In the genomic region with DNA sequence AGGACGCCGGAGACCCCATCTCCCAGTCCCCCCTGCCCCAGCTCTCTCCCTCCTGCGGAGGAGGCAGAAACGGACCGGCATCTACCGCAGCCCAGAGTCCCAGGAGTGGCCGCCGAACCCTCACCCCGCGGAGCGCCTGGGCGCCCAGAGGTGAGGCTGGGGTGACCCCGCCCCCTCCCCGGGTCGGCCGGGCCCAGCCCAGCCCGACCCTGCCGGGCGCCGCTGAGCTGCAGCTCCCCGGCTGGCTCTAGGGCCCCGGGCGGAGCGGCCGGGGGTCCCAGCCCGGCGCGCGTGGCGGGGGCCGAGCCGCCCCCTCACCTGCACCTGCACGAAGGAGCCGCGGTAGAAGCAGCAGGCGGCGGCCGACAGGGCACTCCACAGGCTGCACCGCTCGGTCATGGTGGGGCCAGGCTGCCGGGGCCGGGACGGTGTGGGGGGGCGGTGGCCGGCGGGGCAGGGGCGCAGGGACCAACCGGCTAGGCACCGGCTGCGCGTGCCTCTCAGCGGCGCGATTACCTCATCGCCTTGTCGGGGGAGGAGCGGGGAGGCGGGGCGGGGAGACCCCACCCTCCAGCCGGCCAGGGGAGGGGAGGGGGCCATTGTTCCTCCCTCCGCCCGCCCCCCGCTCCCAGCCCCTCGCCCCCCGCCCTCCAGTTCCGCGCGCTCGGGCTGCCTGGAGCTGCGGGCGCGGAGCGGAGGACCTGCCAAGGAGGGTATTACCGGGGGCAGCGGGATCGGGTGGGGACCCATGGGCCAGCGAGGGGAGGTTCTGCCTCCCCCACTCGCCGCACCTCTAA, we compare ENCODE assay signal across 12 cellular contexts. TPM values are rescaled to one million over a fixed set of nuclear protein-coding genes. Genes with fewer than 3 reads are reported as not detected.
DNase-seq lines count a peak whose midpoint lies in the region; ATAC-seq, FAIRE-seq and TF ChIP-seq lines count a peak whose summit lies in the region.
"Had no signal": no experiment of that assay in that cellular context is flagged by ENCODE, and none has a peak within 500 bp of the region (broad histone marks: within the 10 kb centered on the region; RNA-seq: fewer than 3 reads in every experiment).

No MANE protein-coding gene starts in this region.

- 4% methylated on average over 10 of the region's 79 CpGs; no CpG with 5 or more reads in 1 of the 2 experiments for WGBS in H1 (ENCODE audit: extremely low coverage in 1 of 2, insufficient coverage in 1 of 2, insufficient read length in 1 of 2, insufficient replicate concordance in 2 of 2, low coverage in 1 of 2, low lambda C conversion rate in 2 of 2, missing lambda C conversion rate in 1 of 2), 2 experiments
- 0 to 1% methylated on average over 34 to 42 of the region's 79 CpGs for WGBS in mesodermal cell (ENCODE audit: insufficient coverage in 2 of 2), 2 experiments

- H3K14ac ChIP-seq in H1 (ENCODE audit: insufficient read length): no peak overlapping the region

- no peak for TF ChIP-seq POLR2A in H1 (IDR thresholded peaks at IDR 0.05; ENCODE audit: control extremely low read depth in 1 of 2, low read depth in 2 of 2, low read length in 2 of 2)

- no peak overlapping the region; the same call in 1 of the 2 replicates for H3K27ac ChIP-seq in H1 (ENCODE audit: low read depth, low read length)
- H3K27ac ChIP-seq in mesodermal cell (ENCODE audit: low read depth, low read length, severe bottlenecking): no peak overlapping the region
- no peak overlapping the region for H3K27ac ChIP-seq in PC-3 (ENCODE audit: low read length)

- H3K4me1 ChIP-seq in H1 (replicated peaks in 1 of 4; ENCODE audit: control insufficient read depth in 3 of 4, insufficient read depth in 4 of 4, low read length in 3 of 4) (peaks cover 0 to 4% (median 1%) of the 10 kb centered on the region in 4 experiments; a peak in 4 of 7 replicates), mesodermal cell (ENCODE audit: control insufficient read depth, insufficient read depth, low read length, poor library complexity, severe bottlenecking) (peaks cover 5% of the 10 kb centered on the region), PC-3 (ENCODE audit: insufficient read depth, low read length) (no peaks in the 10 kb centered on the region)

- H2BK20ac ChIP-seq in H1 (ENCODE audit: low read length): no peak overlapping the region

- H3K4me3 ChIP-seq in H1 (ENCODE audit: extremely low read depth in 1 of 4, insufficient read depth in 2 of 4, low read depth in 3 of 4, low read length in 4 of 4) (peak overlapping the region; percentile 59 to 96 (median 76)), mesodermal cell (ENCODE audit: extremely low read depth, insufficient read depth, low read length, poor library complexity, severe bottlenecking) (peak overlapping the region; percentile 42), PC-3 (ENCODE audit: low read length) (no peak overlapping the region)

- H3K56ac ChIP-seq in H1 (replicated peaks; ENCODE audit: insufficient read length, low read depth, low read length): no peak overlapping the region

- no peaks in the 10 kb centered on the region for H3K79me1 ChIP-seq in H1 (ENCODE audit: low read depth, low read length)

- TF ChIP-seq RAD21 in H1 (IDR thresholded peaks at IDR 0.05 in 1 of 2, conservative IDR thresholded peaks at IDR 0.05 in 1 of 2; ENCODE audit: low read depth in 2 of 2, low read length in 2 of 2): no peak

- no peak overlapping the region for H3K23ac ChIP-seq in H1 (ENCODE audit: insufficient read length)

- peak; percentile 78 for DNase-seq in D341Med (ENCODE audit: low spot score)
- DNase-seq in NCI-H1930 (lab: John Stamatoyannopoulos, UW): peak; percentile 69 to 78
- peak; percentile 38 to 79 for DNase-seq in H1 (ENCODE audit: low read depth in 1 of 2, low spot score in 2 of 2)
- no peak for DNase-seq in superior temporal gyrus (ENCODE audit: extremely low spot score)
- DNase-seq in PC-3: no peak
- DNase-seq: CD4-positive, CD25-positive, alpha-beta regulatory T cell; esophagus squamous epithelium; KG1; T1000 had no signal

- no peaks in the 10 kb centered on the region for H3K36me3 ChIP-seq in H1 (ENCODE audit: control insufficient read depth in 2 of 4, insufficient read depth in 4 of 4, low read length in 3 of 4)
- H3K36me3 ChIP-seq in mesodermal cell (ENCODE audit: control insufficient read depth, insufficient read depth, low read length): peaks cover 16% of the 10 kb centered on the region
- no peaks in the 10 kb centered on the region for H3K36me3 ChIP-seq in PC-3 (ENCODE audit: low read depth, low read length)

- H3K79me2 ChIP-seq in H1 (ENCODE audit: control insufficient read depth in 1 of 2, insufficient read depth in 2 of 2, low read length in 2 of 2): no peaks in the 10 kb centered on the region
- no peaks in the 10 kb centered on the region for H3K79me2 ChIP-seq in PC-3 (ENCODE audit: low read length)

- H2AFZ ChIP-seq in H1 (ENCODE audit: low read length) (peak overlapping the region; percentile 51; the same call in 1 of the 2 replicates), PC-3 (ENCODE audit: low read length) (no peak overlapping the region)

- POLR2A ChIA-PET in H1 (lab: Charles Lee; ENCODE audit: partially characterized antibody): interaction anchor here (0.6 to 2.4 kb wide), 11 partner anchors 9 to 120 kb away, joined by 3 to 12 read pairs (median 3); no protein-coding TSS in a partner anchor
- POLR2A ChIA-PET in PC-3 (lab: Charles Lee; ENCODE audit: unreplicated experiment): no interaction called here

- no peak overlapping the region; the same call in 1 of the 2 replicates for H4K8ac ChIP-seq in H1 (ENCODE audit: extremely low read depth, insufficient read depth, low read length)

- H2BK15ac ChIP-seq in H1 (ENCODE audit: low read length): no peak overlapping the region

- H3K4me2 ChIP-seq in H1 (ENCODE audit: insufficient read depth in 1 of 2, low read depth in 2 of 2, low read length in 2 of 2) (peak overlapping the region; percentile 80 to 98), PC-3 (ENCODE audit: low read length) (no peak overlapping the region)

- CTCF ChIA-PET in H1 (lab: Charles Lee; ENCODE audit: partially characterized antibody): interaction anchor here (0.8 to 3.5 kb wide), 8 partner anchors 8 to 30 kb away, joined by 3 to 18 read pairs (median 4); a partner anchor contains a TSS
- CTCF ChIA-PET in PC-3 (lab: Charles Lee): no interaction called here

- H3F3A ChIP-seq in PC-3 (ENCODE audit: low read length, unreplicated experiment): no peaks in the 10 kb centered on the region

- H2BK5ac ChIP-seq in H1 (ENCODE audit: low read depth, low read length): no peak overlapping the region

- no peak overlapping the region for H4K91ac ChIP-seq in H1 (replicated peaks; ENCODE audit: insufficient read length, low read length)

- TF ChIP-seq CTCF in H1 (IDR thresholded peaks at IDR 0.05; ENCODE audit: control extremely low read depth in 1 of 3, insufficient read depth in 1 of 3, low read depth in 1 of 3, low read length in 3 of 3) (no peak), PC-3 (conservative IDR thresholded peaks at IDR 0.05; ENCODE audit: low read depth, low read length) (no peak)

- H2AK5ac ChIP-seq in H1 (ENCODE audit: low read depth, low read length): no peak overlapping the region

- H3K23me2 ChIP-seq in H1 (ENCODE audit: low read depth, low read length): peaks cover 13% of the 10 kb centered on the region; the same call in 1 of the 2 replicates

- H3K4ac ChIP-seq in H1 (replicated peaks; ENCODE audit: insufficient read length, low read depth, low read length): no peak overlapping the region

- intact Hi-C loops in PC-3 (cut with micrococcal nuclease): no loop called here

- H2BK120ac ChIP-seq in H1 (replicated peaks; ENCODE audit: low read depth, low read length): no peak overlapping the region

- no peak overlapping the region for H4K5ac ChIP-seq in H1 (ENCODE audit: insufficient read length, low read depth, low read length)

- ATAC-seq in HG02642 (IDR thresholded peaks at IDR 0.05; ENCODE audit: poor library complexity, unreplicated experiment) (no peak), PC-3 (no peak), GM19324 (IDR thresholded peaks at IDR 0.05; ENCODE audit: low FRiP score, unreplicated experiment) (no peak)

- H3K9me3 ChIP-seq in H1 (ENCODE audit: insufficient read depth in 2 of 2, low read depth in 1 of 2, low read length in 1 of 2) (no peaks in the 10 kb centered on the region), mesodermal cell (ENCODE audit: control insufficient read depth, low read length) (no peaks in the 10 kb centered on the region), PC-3 (ENCODE audit: low read length) (no peaks in the 10 kb centered on the region)
- H3K9me3 ChIP-seq: esophagus squamous epithelium had no signal

- no TSS peak for BruUV-seq in PC-3 (replicated peaks; lab: Mats Ljungman, UMichigan)

- H3K27me3 ChIP-seq in H1 (replicated peaks in 1 of 4; ENCODE audit: control insufficient read depth in 3 of 4, extremely low read depth in 1 of 4, insufficient read depth in 3 of 4, low read length in 3 of 4): peaks cover 0 to 16% (median 8%) of the 10 kb centered on the region in 4 experiments; a peak in 6 of 7 replicates
- H3K27me3 ChIP-seq in PC-3 (ENCODE audit: low read length): peaks cover 20% of the 10 kb centered on the region

- TF ChIP-seq EP300 in H1 (IDR thresholded peaks at IDR 0.05; ENCODE audit: borderline replicate concordance in 1 of 2, low read depth in 2 of 2, low read length in 2 of 2): no peak

- H3K9me2 ChIP-seq in PC-3 (replicated peaks; ENCODE audit: low read length): no peaks in the 10 kb centered on the region

- H3K9ac ChIP-seq in H1 (replicated peaks in 1 of 4; ENCODE audit: extremely low read depth in 1 of 4, low read depth in 3 of 4, low read length in 3 of 4): peak overlapping the region in 3 of 4 experiments; percentile 38 to 69 (median 59); a peak in 4 of 7 replicates
- H3K9ac ChIP-seq in PC-3 (ENCODE audit: low read length): no peak overlapping the region

- no peak overlapping the region for H2BK12ac ChIP-seq in H1 (ENCODE audit: low read depth, low read length)

- no peak for FAIRE-seq in H1 (lab: Jason Lieb, UNC)

- peaks cover 5 to 21% of the 10 kb centered on the region in 2 experiments for H4K20me1 ChIP-seq in H1 (replicated peaks in 1 of 2; ENCODE audit: control insufficient read depth in 1 of 2, insufficient read depth in 2 of 2, low read length in 2 of 2)
- H4K20me1 ChIP-seq in PC-3 (ENCODE audit: low read length): no peaks in the 10 kb centered on the region

- no peak overlapping the region for H3K18ac ChIP-seq in H1 (ENCODE audit: extremely low read depth, low read length)

RNA-seq across cellular contexts. Expression of a gene that starts 19.9 kb away (rescaled TPM):
- total RNA-seq in H1 (2021; fragmentation: NEBNext Ultra II Directional; extraction: Animal tissue kit (Norgen Biotek cat#: 25700)): 18.4 and 18.7 TPM in 2 replicates
- polyA plus RNA-seq in H1 (2011; rRNA removed): 24.9 and 34.2 TPM in 2 replicates
- 18.8 TPM for polyA plus RNA-seq in H1 (2011; cell fraction: cytosol; rRNA removed)
- 24.8 TPM for polyA plus RNA-seq in H1 (2011; cell fraction: nucleus; rRNA removed)
- 10.1 to 23.2 TPM (median 21.4 TPM) in 4 replicates for polyA plus RNA-seq in H1 (2012, experiment 1 of 2)
- polyA plus RNA-seq in H1 (2012, experiment 2 of 2): 18.1 TPM
- polyA plus RNA-seq in H1 (2013, experiment 1 of 2): 18.7 TPM
- polyA plus RNA-seq in H1 (2013, experiment 2 of 2): 21.8 TPM
- polyA minus RNA-seq in H1 (2011; rRNA and poly(A)+ RNA removed): 4.3 and 4.4 TPM in 2 replicates
- polyA minus RNA-seq in H1 (2011; cell fraction: cytosol; rRNA and poly(A)+ RNA removed): 11.2 TPM
- polyA minus RNA-seq in H1 (2011; cell fraction: nucleus; rRNA and poly(A)+ RNA removed): 9.3 TPM
- 20.5 TPM for polyA plus RNA-seq in mesodermal cell (2013, experiment 1 of 2)
- 17.4 TPM for polyA plus RNA-seq in mesodermal cell (2013, experiment 2 of 2)
- 12.2 and 14.1 TPM in 2 replicates for total RNA-seq in PC-3 (2014; rRNA removed)

RNA-seq across cellular contexts. Expression of a gene that starts 23.5 kb away (rescaled TPM):
- 6.4 and 7.3 TPM in 2 replicates for total RNA-seq in H1 (2021; fragmentation: NEBNext Ultra II Directional; extraction: Animal tissue kit (Norgen Biotek cat#: 25700))
- polyA plus RNA-seq in H1 (2011; rRNA removed): 8.1 and 12.3 TPM in 2 replicates
- polyA plus RNA-seq in H1 (2011; cell fraction: cytosol; rRNA removed): 4.1 TPM
- 7.2 TPM for polyA plus RNA-seq in H1 (2011; cell fraction: nucleus; rRNA removed)
- 3.5 to 7.1 TPM (median 5.6 TPM) in 4 replicates for polyA plus RNA-seq in H1 (2012, experiment 1 of 2)
- polyA plus RNA-seq in H1 (2012, experiment 2 of 2): 5.4 TPM
- polyA plus RNA-seq in H1 (2013, experiment 1 of 2): 2.8 TPM
- 2.7 TPM for polyA plus RNA-seq in H1 (2013, experiment 2 of 2)
- 4.2 and 4.4 TPM in 2 replicates for polyA minus RNA-seq in H1 (2011; rRNA and poly(A)+ RNA removed)
- polyA minus RNA-seq in H1 (2011; cell fraction: cytosol; rRNA and poly(A)+ RNA removed): 3.4 TPM
- polyA minus RNA-seq in H1 (2011; cell fraction: nucleus; rRNA and poly(A)+ RNA removed): 9.1 TPM
- polyA plus RNA-seq in mesodermal cell (2013, experiment 1 of 2): 24.8 TPM
- 17.4 TPM for polyA plus RNA-seq in mesodermal cell (2013, experiment 2 of 2)
- 0.26 and 1.0 TPM in 2 replicates for total RNA-seq in PC-3 (2014; rRNA removed)

RNA-seq across cellular contexts. Expression of a gene that starts 30.9 kb away (rescaled TPM):
- 86.3 and 87.5 TPM in 2 replicates for total RNA-seq in H1 (2021; fragmentation: NEBNext Ultra II Directional; extraction: Animal tissue kit (Norgen Biotek cat#: 25700))
- 69.1 and 94.0 TPM in 2 replicates for polyA plus RNA-seq in H1 (2011; rRNA removed)
- polyA plus RNA-seq in H1 (2011; cell fraction: cytosol; rRNA removed): 79.0 TPM
- 126 TPM for polyA plus RNA-seq in H1 (2011; cell fraction: nucleus; rRNA removed)
- 55.7 to 89.9 TPM (median 79.6 TPM) in 4 replicates for polyA plus RNA-seq in H1 (2012, experiment 1 of 2)
- polyA plus RNA-seq in H1 (2012, experiment 2 of 2): 70.2 TPM
- 42.8 TPM for polyA plus RNA-seq in H1 (2013, experiment 1 of 2)
- polyA plus RNA-seq in H1 (2013, experiment 2 of 2): 41.6 TPM
- polyA minus RNA-seq in H1 (2011; rRNA and poly(A)+ RNA removed): 75.4 and 85.6 TPM in 2 replicates
- 42.9 TPM for polyA minus RNA-seq in H1 (2011; cell fraction: cytosol; rRNA and poly(A)+ RNA removed)
- 73.9 TPM for polyA minus RNA-seq in H1 (2011; cell fraction: nucleus; rRNA and poly(A)+ RNA removed)
- 79.5 TPM for polyA plus RNA-seq in mesodermal cell (2013, experiment 1 of 2)
- polyA plus RNA-seq in mesodermal cell (2013, experiment 2 of 2): 66.6 TPM
- 37.3 and 39.2 TPM in 2 replicates for total RNA-seq in PC-3 (2014; rRNA removed)

RNA-seq across cellular contexts. Expression of a gene that starts 39.1 kb away (rescaled TPM):
- total RNA-seq in H1 (2021; fragmentation: NEBNext Ultra II Directional; extraction: Animal tissue kit (Norgen Biotek cat#: 25700)): not detected in 2 replicates
- polyA plus RNA-seq in H1 (2011; rRNA removed): 0.03 TPM in 2 replicates
- polyA plus RNA-seq in H1 (2011; cell fraction: cytosol; rRNA removed): 0.03 TPM
- 0.11 TPM for polyA plus RNA-seq in H1 (2011; cell fraction: nucleus; rRNA removed)
- polyA plus RNA-seq in H1 (2012, experiment 1 of 2): 0.08 TPM in 2 of 4 replicates, not detected in the others
- polyA plus RNA-seq in H1 (2012, experiment 2 of 2): not detected
- polyA plus RNA-seq in H1 (2013, experiment 1 of 2): 0.02 TPM
- 0.02 TPM for polyA plus RNA-seq in H1 (2013, experiment 2 of 2)
- 0.06 TPM in 1 of 2 replicates, not detected in the other for polyA minus RNA-seq in H1 (2011; rRNA and poly(A)+ RNA removed)
- polyA minus RNA-seq in H1 (2011; cell fraction: cytosol; rRNA and poly(A)+ RNA removed): not detected
- not detected for polyA minus RNA-seq in H1 (2011; cell fraction: nucleus; rRNA and poly(A)+ RNA removed)
- polyA plus RNA-seq in mesodermal cell (2013, experiment 1 of 2): not detected
- not detected for polyA plus RNA-seq in mesodermal cell (2013, experiment 2 of 2)
- total RNA-seq in PC-3 (2014; rRNA removed): 0.04 TPM in 1 of 2 replicates, not detected in the other

RNA-seq across cellular contexts. Expression of a gene that starts 39.5 kb away (rescaled TPM):
- total RNA-seq in H1 (2021; fragmentation: NEBNext Ultra II Directional; extraction: Animal tissue kit (Norgen Biotek cat#: 25700)): 11.1 and 11.2 TPM in 2 replicates
- polyA plus RNA-seq in H1 (2011; rRNA removed): 19.8 and 26.4 TPM in 2 replicates
- 19.3 TPM for polyA plus RNA-seq in H1 (2011; cell fraction: cytosol; rRNA removed)
- 15.4 TPM for polyA plus RNA-seq in H1 (2011; cell fraction: nucleus; rRNA removed)
- 4.3 to 12.8 TPM (median 10.2 TPM) in 4 replicates for polyA plus RNA-seq in H1 (2012, experiment 1 of 2)
- 9.6 TPM for polyA plus RNA-seq in H1 (2012, experiment 2 of 2)
- polyA plus RNA-seq in H1 (2013, experiment 1 of 2): 5.9 TPM
- polyA plus RNA-seq in H1 (2013, experiment 2 of 2): 6.8 TPM
- 1.8 and 3.4 TPM in 2 replicates for polyA minus RNA-seq in H1 (2011; rRNA and poly(A)+ RNA removed)
- polyA minus RNA-seq in H1 (2011; cell fraction: cytosol; rRNA and poly(A)+ RNA removed): 7.9 TPM
- 8.3 TPM for polyA minus RNA-seq in H1 (2011; cell fraction: nucleus; rRNA and poly(A)+ RNA removed)
- polyA plus RNA-seq in mesodermal cell (2013, experiment 1 of 2): 8.6 TPM
- 8.5 TPM for polyA plus RNA-seq in mesodermal cell (2013, experiment 2 of 2)
- 38.1 and 45.3 TPM in 2 replicates for total RNA-seq in PC-3 (2014; rRNA removed)

Comparison
In these comparisons a context has a peak if more than half of its experiments do, and no peak if none do; other contexts are left out.
1. DNase-seq: peak in D341Med (single experiment), NCI-H1930 (2 of 2) and H1 (2 of 2); none in superior temporal gyrus (single experiment) and PC-3 (single experiment).